Comparison of ENCODE assay signal across 9 cellular contexts in the genomic region with DNA sequence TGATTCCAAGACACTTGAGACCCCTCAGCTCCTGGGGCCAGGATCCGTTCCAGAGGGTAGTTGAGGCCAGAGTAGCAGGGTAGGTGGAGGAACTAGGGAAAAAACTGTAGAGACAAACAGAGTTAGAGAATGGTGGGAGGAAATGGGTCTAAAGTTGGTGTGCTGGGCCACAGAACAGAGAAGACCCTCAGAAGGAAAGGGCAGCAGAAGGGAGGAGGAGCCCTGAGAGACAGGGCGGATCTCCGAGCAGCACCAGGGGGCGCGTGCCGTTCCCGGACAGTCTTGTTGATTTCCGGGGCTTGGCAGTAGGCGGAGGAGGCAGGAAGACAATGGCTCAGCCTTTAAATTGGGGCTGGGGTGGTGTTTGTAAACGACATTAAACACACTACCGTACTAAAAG. TPM values are rescaled to one million over a fixed set of nuclear protein-coding genes. Genes with fewer than 3 reads are reported as not detected.
DNase-seq lines count a peak whose midpoint lies in the region; ATAC-seq and FAIRE-seq lines count a peak whose summit lies in the region.
"Had no signal": no experiment of that assay in that cellular context is flagged by ENCODE, and none has a peak within 500 bp of the region (broad histone marks: within the 10 kb centered on the region; RNA-seq: fewer than 3 reads in every experiment).

No MANE protein-coding gene starts in this region.

- H3K9me3 ChIP-seq in iPS-15b (ENCODE audit: control insufficient read depth, insufficient read depth, low read length) (no peaks in the 10 kb centered on the region), T-helper 17 cell (ENCODE audit: control insufficient read depth, low read length, poor library complexity, severe bottlenecking) (no peaks in the 10 kb centered on the region)

- H3K9ac ChIP-seq in iPS-15b (ENCODE audit: low read depth, low read length) = no peak overlapping the region

- peaks cover 20% of the 10 kb centered on the region for H3K4me1 Mint-ChIP-seq in activated CD8-positive, alpha-beta memory T cell treated with anti-CD3 and anti-CD28 coated beads, Interleukin-2, amount 10 ng/mL, durations not matched to agents 7 days and 5 days
- peaks cover 22 to 36% of the 10 kb centered on the region in 2 donors for H3K4me1 Mint-ChIP-seq in stimulated activated naive B cell treated with anti-CD40 and anti-IgM and Interleukin-4, amounts not matched to agents 10 μg/mL and 1 μg/mL and 100 μg/mL, for 72 hours
- peaks cover 20% of the 10 kb centered on the region for H3K4me1 Mint-ChIP-seq in T-helper 17 cell

- H3K36me3 ChIP-seq in iPS-15b (ENCODE audit: control insufficient read depth, insufficient read depth, low read length) = no peaks in the 10 kb centered on the region

- no peak overlapping the region for H3K27ac Mint-ChIP-seq in activated CD8-positive, alpha-beta memory T cell treated with anti-CD3 and anti-CD28 coated beads, Interleukin-2, amount 10 ng/mL, durations not matched to agents 7 days and 5 days
- peak overlapping the region; percentile 2 for H3K27ac Mint-ChIP-seq in stimulated activated naive B cell treated with anti-CD40 and anti-IgM and Interleukin-4, amounts not matched to agents 10 μg/mL and 1 μg/mL and 100 μg/mL, for 72 hours
- no peak overlapping the region for H3K27ac Mint-ChIP-seq in T-helper 17 cell

- CTCF ChIA-PET in activated CD8-positive, alpha-beta memory T cell treated with anti-CD3 and anti-CD28 coated beads, Interleukin-2, amount 10 ng/mL, durations not matched to agents 7 days and 5 days (lab: Charles Lee) = interaction anchor here (1.0 to 1.6 kb wide), 2 partner anchors 9 to 209 kb away, joined by 4 read pairs; no protein-coding TSS in a partner anchor

- peak; percentile 7 for DNase-seq in activated gamma-delta T cell treated with Interleukin-2 at 50 U/mL for 16 hours
- no peak for DNase-seq in activated gamma-delta T cell (lab: John Stamatoyannopoulos, UW)
- peak; percentile 48 for DNase-seq in activated CD8-positive, alpha-beta memory T cell treated with anti-CD3 and anti-CD28 coated beads, Interleukin-2, amount 10 ng/mL, durations not matched to agents 7 days and 5 days
- DNase-seq in stimulated activated naive B cell treated with anti-CD40 and anti-IgM and Interleukin-4, amounts not matched to agents 10 μg/mL and 1 μg/mL and 100 μg/mL, for 72 hours = no peak
- DNase-seq in NCI-H1417 (lab: John Stamatoyannopoulos, UW) = no peak
- no peak for DNase-seq in RCC 7860 (ENCODE audit: low spot score)
- DNase-seq in T-helper 17 cell = no peak

- FAIRE-seq in RCC 7860 (lab: Jason Lieb, UNC) = no peak
- FAIRE-seq: TTC549 had no signal

- no peaks in the 10 kb centered on the region for H3K9me3 Mint-ChIP-seq in activated CD8-positive, alpha-beta memory T cell treated with anti-CD3 and anti-CD28 coated beads, Interleukin-2, amount 10 ng/mL, durations not matched to agents 7 days and 5 days (ENCODE audit: low read depth)
- H3K9me3 Mint-ChIP-seq in stimulated activated naive B cell treated with anti-CD40 and anti-IgM and Interleukin-4, amounts not matched to agents 10 μg/mL and 1 μg/mL and 100 μg/mL, for 72 hours = no peaks in the 10 kb centered on the region

- ATAC-seq in activated CD8-positive, alpha-beta memory T cell treated with anti-CD3 and anti-CD28 coated beads, Interleukin-2, amount 10 ng/mL, durations not matched to agents 7 days and 5 days = peak; percentile 65
- ATAC-seq in stimulated activated naive B cell treated with anti-CD40 and anti-IgM and Interleukin-4, amounts not matched to agents 10 μg/mL and 1 μg/mL and 100 μg/mL, for 72 hours (replicated peaks) = peak in 1 of 2 donors; percentile 56
- ATAC-seq in T-helper 17 cell = no peak

- H3K4me1 ChIP-seq in iPS-15b (ENCODE audit: control insufficient read depth, insufficient read depth, low read length) = peaks cover 14% of the 10 kb centered on the region

- no peak overlapping the region for H3K4me3 Mint-ChIP-seq in activated CD8-positive, alpha-beta memory T cell treated with anti-CD3 and anti-CD28 coated beads, Interleukin-2, amount 10 ng/mL, durations not matched to agents 7 days and 5 days
- peak overlapping the region; percentile 25 to 28 for H3K4me3 Mint-ChIP-seq in stimulated activated naive B cell treated with anti-CD40 and anti-IgM and Interleukin-4, amounts not matched to agents 10 μg/mL and 1 μg/mL and 100 μg/mL, for 72 hours
- H3K4me3 Mint-ChIP-seq in T-helper 17 cell = no peak overlapping the region

- peaks cover 5% of the 10 kb centered on the region for H3K36me3 Mint-ChIP-seq in activated CD8-positive, alpha-beta memory T cell treated with anti-CD3 and anti-CD28 coated beads, Interleukin-2, amount 10 ng/mL, durations not matched to agents 7 days and 5 days
- H3K36me3 Mint-ChIP-seq in stimulated activated naive B cell treated with anti-CD40 and anti-IgM and Interleukin-4, amounts not matched to agents 10 μg/mL and 1 μg/mL and 100 μg/mL, for 72 hours = no peaks in the 10 kb centered on the region
- H3K36me3 Mint-ChIP-seq in T-helper 17 cell (ENCODE audit: low read depth) = peaks cover 9% of the 10 kb centered on the region

- H3K27me3 Mint-ChIP-seq in activated CD8-positive, alpha-beta memory T cell treated with anti-CD3 and anti-CD28 coated beads, Interleukin-2, amount 10 ng/mL, durations not matched to agents 7 days and 5 days = peaks cover 60% of the 10 kb centered on the region
- peaks cover 35 to 56% of the 10 kb centered on the region in 2 donors for H3K27me3 Mint-ChIP-seq in stimulated activated naive B cell treated with anti-CD40 and anti-IgM and Interleukin-4, amounts not matched to agents 10 μg/mL and 1 μg/mL and 100 μg/mL, for 72 hours
- H3K27me3 Mint-ChIP-seq in T-helper 17 cell = peaks cover 67% of the 10 kb centered on the region

- H3K4me3 ChIP-seq in iPS-15b (ENCODE audit: low read depth, low read length) = peak overlapping the region; percentile 90

- H3K27me3 ChIP-seq in iPS-15b (ENCODE audit: control insufficient read depth, insufficient read depth, low read length) = no peaks in the 10 kb centered on the region

RNA-seq across cellular contexts. Expression of a gene that starts 2.4 kb away (rescaled TPM):
- total RNA-seq in activated CD8-positive, alpha-beta memory T cell treated with anti-CD3 and anti-CD28 coated beads, Interleukin-2, amount 10 ng/mL, durations not matched to agents 7 days and 5 days = under 1 TPM in 1 of 2 experiments, not detected in 1; 0.02 TPM
- total RNA-seq in T-helper 17 cell = under 1 TPM in 1 of 2 donors, not detected in 1; 0.29 TPM

Comparison
In these comparisons a context has a peak if more than half of its experiments do, and no peak if none do; other contexts are left out.
1. DNase-seq: peak in activated gamma-delta T cell treated with Interleukin-2 at 50 U/mL for 16 hours (single experiment) and activated CD8-positive, alpha-beta memory T cell treated with anti-CD3 and anti-CD28 coated beads, Interleukin-2, amount 10 ng/mL, durations not matched to agents 7 days and 5 days (single experiment); none in activated gamma-delta T cell (single experiment), stimulated activated naive B cell treated with anti-CD40 and anti-IgM and Interleukin-4, amounts not matched to agents 10 μg/mL and 1 μg/mL and 100 μg/mL, for 72 hours (single experiment), NCI-H1417 (0 of 3), RCC 7860 (single experiment) and T-helper 17 cell (0 of 3).
2. H3K4me3 Mint-ChIP-seq: peak in stimulated activated naive B cell treated with anti-CD40 and anti-IgM and Interleukin-4, amounts not matched to agents 10 μg/mL and 1 μg/mL and 100 μg/mL, for 72 hours (2 of 2); none in activated CD8-positive, alpha-beta memory T cell treated with anti-CD3 and anti-CD28 coated beads, Interleukin-2, amount 10 ng/mL, durations not matched to agents 7 days and 5 days (single experiment) and T-helper 17 cell (single experiment).